19 cellular contexts compared by ENCODE assay signal in the genomic region with DNA sequence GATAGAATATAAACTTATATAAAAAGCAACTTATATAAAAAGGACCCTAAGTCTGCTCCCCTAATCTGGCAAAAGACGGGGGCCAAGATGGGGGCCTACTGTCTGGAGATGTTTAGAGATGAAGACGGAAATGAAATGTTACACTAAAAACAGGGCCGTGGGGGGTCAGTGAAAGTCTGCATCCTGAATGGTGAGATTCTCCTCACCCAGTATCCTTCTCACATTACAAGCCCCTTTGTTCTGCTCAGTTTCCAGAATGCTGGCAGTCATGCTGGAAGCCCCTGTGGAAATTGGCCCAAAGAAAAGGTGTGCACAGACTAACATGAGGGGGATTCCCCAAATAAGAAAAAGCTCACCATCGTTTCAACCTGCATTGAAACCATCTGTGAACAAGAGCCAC.
"Had no signal": no experiment of that assay in that cellular context is flagged by ENCODE, and none has a peak within 500 bp of the region (broad histone marks: within the 10 kb centered on the region; RNA-seq: fewer than 3 reads in every experiment).

No MANE protein-coding gene starts in this region.

- H3K27ac Mint-ChIP-seq: activated B cell treated with CpG ODN at 0.5 μM for 24 hours; activated CD4-positive, alpha-beta memory T cell treated with anti-CD3 and anti-CD28 coated beads, Interleukin-2, amount 10 ng/mL, durations not matched to agents 7 days and 5 days; activated CD8-positive, alpha-beta memory T cell treated with anti-CD3 and anti-CD28 coated beads, Interleukin-2, amount 10 ng/mL, durations not matched to agents 7 days and 5 days; activated naive CD8-positive, alpha-beta T cell treated with anti-CD3 and anti-CD28 coated beads, Interleukin-2, amount 10 ng/mL, durations not matched to agents 7 days and 5 days had no signal

- H3K4me1 ChIP-seq: body of pancreas, transverse colon, uterus had no signal

- H3K9me3 ChIP-seq: body of pancreas, left ventricle myocardium inferior, ovary, psoas muscle, transverse colon, uterus had no signal

- DNase-seq: activated B cell treated with CpG ODN at 0.5 μM for 24 hours; activated CD4-positive, alpha-beta memory T cell treated with anti-CD3 and anti-CD28 coated beads, Interleukin-2, amount 10 ng/mL, durations not matched to agents 7 days and 5 days; activated CD4-positive, alpha-beta T cell treated with anti-CD3 and anti-CD28 coated beads for 4 hours; activated CD8-positive, alpha-beta memory T cell treated with anti-CD3 and anti-CD28 coated beads, Interleukin-2, amount 10 ng/mL, durations not matched to agents 7 days and 5 days; activated naive CD8-positive, alpha-beta T cell treated with anti-CD3 and anti-CD28 coated beads, Interleukin-2, amount 10 ng/mL, durations not matched to agents 7 days and 5 days; body of pancreas; dermis blood vessel endothelial cell; foreskin fibroblast; kidney; left ventricle myocardium inferior; mammary epithelial cell; ovary; psoas muscle; right cardiac atrium; stimulated activated CD4-positive, alpha-beta T cell treated with anti-CD3 and anti-CD28 coated beads, Interleukin-2, amount 100 ng/mL, for 24 hours; stimulated activated naive CD4-positive, alpha-beta T cell treated with Interleukin-2 at 50 U/mL for 16 hours; transverse colon; uterus had no signal

- H3K36me3 ChIP-seq: left ventricle myocardium inferior, ovary, transverse colon, uterus had no signal

- H3K4me3 Mint-ChIP-seq: activated B cell treated with CpG ODN at 0.5 μM for 24 hours; activated CD4-positive, alpha-beta memory T cell treated with anti-CD3 and anti-CD28 coated beads, Interleukin-2, amount 10 ng/mL, durations not matched to agents 7 days and 5 days; activated CD8-positive, alpha-beta memory T cell treated with anti-CD3 and anti-CD28 coated beads, Interleukin-2, amount 10 ng/mL, durations not matched to agents 7 days and 5 days; activated naive CD8-positive, alpha-beta T cell treated with anti-CD3 and anti-CD28 coated beads, Interleukin-2, amount 10 ng/mL, durations not matched to agents 7 days and 5 days had no signal

- H3K27ac ChIP-seq: body of pancreas, epithelial cell of prostate, left ventricle myocardium inferior, ovary, psoas muscle, transverse colon, uterus had no signal

- H3K4me3 ChIP-seq: body of pancreas, left ventricle myocardium inferior, ovary, psoas muscle, transverse colon, uterus had no signal

- H3K4me1 Mint-ChIP-seq: activated B cell treated with CpG ODN at 0.5 μM for 24 hours; activated CD4-positive, alpha-beta memory T cell treated with anti-CD3 and anti-CD28 coated beads, Interleukin-2, amount 10 ng/mL, durations not matched to agents 7 days and 5 days; activated CD8-positive, alpha-beta memory T cell treated with anti-CD3 and anti-CD28 coated beads, Interleukin-2, amount 10 ng/mL, durations not matched to agents 7 days and 5 days; activated naive CD8-positive, alpha-beta T cell treated with anti-CD3 and anti-CD28 coated beads, Interleukin-2, amount 10 ng/mL, durations not matched to agents 7 days and 5 days had no signal

- ATAC-seq: activated CD8-positive, alpha-beta memory T cell treated with anti-CD3 and anti-CD28 coated beads, Interleukin-2, amount 10 ng/mL, durations not matched to agents 7 days and 5 days; body of pancreas; psoas muscle; right cardiac atrium had no signal

- H3K36me3 Mint-ChIP-seq: activated CD8-positive, alpha-beta memory T cell treated with anti-CD3 and anti-CD28 coated beads, Interleukin-2, amount 10 ng/mL, durations not matched to agents 7 days and 5 days; activated naive CD8-positive, alpha-beta T cell treated with anti-CD3 and anti-CD28 coated beads, Interleukin-2, amount 10 ng/mL, durations not matched to agents 7 days and 5 days had no signal

- H3K27me3 ChIP-seq: body of pancreas, ovary, transverse colon, uterus had no signal
